In the genomic region with DNA sequence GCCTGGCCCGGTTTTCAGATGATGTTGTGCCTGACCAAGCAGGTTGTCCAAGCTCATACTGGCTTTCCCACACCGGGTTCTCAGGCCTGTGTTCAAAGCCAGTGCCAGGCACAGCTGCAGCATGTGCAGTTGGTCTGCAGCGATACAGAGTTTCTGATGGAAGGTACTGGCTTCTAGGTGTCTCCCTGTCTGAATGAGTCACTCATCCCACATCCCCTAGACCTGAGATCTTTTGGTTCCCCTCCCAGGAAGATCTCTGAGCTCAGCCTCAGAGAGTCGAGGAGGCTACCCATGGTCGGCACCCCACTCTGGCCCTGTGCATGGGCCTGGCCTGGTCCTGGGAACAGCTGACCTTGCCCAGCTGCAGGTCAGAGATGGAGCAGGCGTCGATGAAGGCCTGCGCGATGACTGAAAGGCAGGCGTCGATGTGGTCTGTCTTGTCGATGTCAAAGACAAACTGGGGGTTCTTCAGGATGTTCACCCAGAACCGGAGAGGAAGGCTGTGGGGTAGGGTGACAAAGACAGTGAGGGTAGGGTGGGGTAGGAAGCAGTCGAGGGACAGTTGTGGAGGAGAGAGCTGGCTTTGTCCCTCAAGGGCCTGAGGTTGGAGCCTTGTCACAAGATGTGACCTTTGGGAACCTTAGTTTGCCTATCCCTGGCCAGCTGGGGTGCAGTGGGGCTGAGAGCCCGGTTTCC, we compare ENCODE assay signal across 12 cellular contexts. TPM values are rescaled to one million over a fixed set of nuclear protein-coding genes. Genes with fewer than 3 reads are reported as not detected.
DNase-seq lines count a peak whose midpoint lies in the region; ATAC-seq and TF ChIP-seq lines count a peak whose summit lies in the region.
"Had no signal": no experiment of that assay in that cellular context is flagged by ENCODE, and none has a peak within 500 bp of the region (broad histone marks: within the 10 kb centered on the region; RNA-seq: fewer than 3 reads in every experiment).

No MANE protein-coding gene starts in this region.

- no peak overlapping the region for H3K23ac ChIP-seq in H9 (ENCODE audit: insufficient read length, low read depth, low read length)

- H3K27me3 Mint-ChIP-seq in H9 (ENCODE audit: low read depth) (no peaks in the 10 kb centered on the region; the same call in 1 of the 2 replicates), T-helper 17 cell (no peaks in the 10 kb centered on the region)

- H3K4me3 ChIP-seq in hepatocyte (no peak overlapping the region), stomach (no peak overlapping the region)
- H3K4me3 ChIP-seq: left lung had no signal

- H3K27ac ChIP-seq in H9 (ENCODE audit: insufficient read length, low read depth, low read length): no peak overlapping the region
- H3K27ac ChIP-seq in hepatocyte: peak overlapping the region; percentile 96
- peak overlapping the region in 4 of 5 donors; percentile 14 to 84 (median 72) for H3K27ac ChIP-seq in stomach

- H3K4me1 Mint-ChIP-seq in H9: peaks cover 19 to 51% of the 10 kb centered on the region in 2 experiments
- peaks cover 17% of the 10 kb centered on the region for H3K4me1 Mint-ChIP-seq in T-helper 17 cell

- no peaks in the 10 kb centered on the region for H3K79me1 ChIP-seq in H9 (ENCODE audit: insufficient read depth, low read depth, low read length, poor library complexity, severe bottlenecking)

- TF ChIP-seq EP300 in stomach (IDR thresholded peaks at IDR 0.05): no peak

- no peak overlapping the region; the same call in 1 of the 2 replicates for H3K14ac ChIP-seq in H9 (ENCODE audit: insufficient read depth, low read length)

- H3K36me3 ChIP-seq in hepatocyte (replicated peaks; ENCODE audit: insufficient read depth, low read depth) (no peaks in the 10 kb centered on the region), stomach (peaks cover 26 to 73% (median 65%) of the 10 kb centered on the region in 4 donors)

- H4K20me1 ChIP-seq in H9 (ENCODE audit: control insufficient read depth, insufficient read depth, insufficient read length): no peaks in the 10 kb centered on the region
- no peaks in the 10 kb centered on the region for H4K20me1 ChIP-seq in hepatocyte (ENCODE audit: insufficient read depth, poor library complexity, severe bottlenecking)

- no peak overlapping the region for H3K9ac ChIP-seq in H9 (ENCODE audit: extremely low read depth, insufficient read length, low read length)

- TF ChIP-seq CTCF in H9 (conservative IDR thresholded peaks at IDR 0.05) (no peak), hepatocyte (IDR thresholded peaks at IDR 0.05; ENCODE audit: poor library complexity) (no peak), stomach (IDR thresholded peaks at IDR 0.05) (no peak)

- H3K27ac Mint-ChIP-seq in H9: peak overlapping the region in 2 of 3 experiments; percentile 55 to 92; a peak in 4 of 7 replicates
- peak overlapping the region; percentile 82 for H3K27ac Mint-ChIP-seq in T-helper 17 cell

- H3K4me2 ChIP-seq in H9 (ENCODE audit: insufficient read depth, insufficient read length, low read length): no peak overlapping the region
- H3K4me2 ChIP-seq in hepatocyte: peak overlapping the region; percentile 68

- H3K4me3 Mint-ChIP-seq in H9 (peak overlapping the region in 1 of 2 experiments; percentile 34; a peak in 1 of 5 replicates), T-helper 17 cell (no peak overlapping the region)

- H3K27me3 ChIP-seq in H9 (ENCODE audit: insufficient read depth, low read length) (no peaks in the 10 kb centered on the region), hepatocyte (no peaks in the 10 kb centered on the region), stomach (no peaks in the 10 kb centered on the region)
- H3K27me3 ChIP-seq: left lung had no signal

- H2BK12ac ChIP-seq in H9 (ENCODE audit: insufficient read length, low read depth, low read length): no peak overlapping the region

- WGBS in H9 (ENCODE audit: extremely low coverage, insufficient read length, low lambda C conversion rate): no CpG with 5 or more reads among the region's 15 CpGs
- 86% methylated on average over 15 of the region's 15 CpGs for WGBS in hepatocyte (ENCODE audit: low lambda C conversion rate, missing lambda C conversion rate)
- WGBS in stomach, 5 donors: 82 to 88% (median 87%) methylated on average over 14 to 15 of the region's 15 CpGs

- H3K9me2 ChIP-seq in hepatocyte (replicated peaks; ENCODE audit: insufficient read depth): no peaks in the 10 kb centered on the region

- no peak overlapping the region for H2AK5ac ChIP-seq in H9 (ENCODE audit: insufficient read length, low read length)

- no peaks in the 10 kb centered on the region for H3K23me2 ChIP-seq in H9 (ENCODE audit: insufficient read length, low read depth, low read length, poor library complexity, severe bottlenecking)

- no peak overlapping the region for H4K5ac ChIP-seq in H9 (ENCODE audit: insufficient read length, low read depth, low read length)

- no peak overlapping the region for H3T11ph ChIP-seq in H9 (ENCODE audit: low read length)

- ATAC-seq in T-helper 17 cell (no peak), HG03521 (IDR thresholded peaks at IDR 0.05; ENCODE audit: unreplicated experiment) (no peak)
- ATAC-seq: left lung; stimulated activated naive CD8-positive, alpha-beta T cell treated with anti-CD3 and anti-CD28 coated beads, Interleukin-15, Interleukin-2, amounts not matched to agents 100 U/mL and 50 U/mL, for 24 hours had no signal

- H3K9me3 ChIP-seq in H9 (ENCODE audit: control insufficient read depth, low read depth, low read length) (no peaks in the 10 kb centered on the region), T-helper 17 cell (ENCODE audit: control insufficient read depth, low read length, poor library complexity, severe bottlenecking) (no peaks in the 10 kb centered on the region), hepatocyte (ENCODE audit: low read depth) (no peaks in the 10 kb centered on the region), stomach (no peaks in the 10 kb centered on the region)
- H3K9me3 ChIP-seq: left lung had no signal

- H3K4ac ChIP-seq in H9 (ENCODE audit: low read depth, low read length): no peak overlapping the region

- TF ChIP-seq POLR2A in stomach (IDR thresholded peaks at IDR 0.05): no peak

- no peak overlapping the region for H2BK15ac ChIP-seq in H9 (ENCODE audit: low read depth, low read length)

- no peak overlapping the region for H3K56ac ChIP-seq in H9 (ENCODE audit: insufficient read length, low read depth, low read length)

- H3K18ac ChIP-seq in H9 (ENCODE audit: insufficient read length, low read depth, low read length): no peak overlapping the region

- H3K79me2 ChIP-seq in H9 (ENCODE audit: insufficient read depth, low read length) (no peaks in the 10 kb centered on the region), hepatocyte (peaks cover 6% of the 10 kb centered on the region)

- H2BK5ac ChIP-seq in H9 (ENCODE audit: insufficient read length, low read length): no peak overlapping the region

- no peak overlapping the region for H2BK20ac ChIP-seq in H9 (ENCODE audit: low read depth, low read length, poor library complexity, severe bottlenecking)

- intact Hi-C loops in stomach (cut with DNase I; ENCODE audit: low total_unique reads): no loop called here

- H4K8ac ChIP-seq in H9 (replicated peaks; ENCODE audit: insufficient read length, low read depth, low read length): no peak overlapping the region

- no peak overlapping the region for H4K91ac ChIP-seq in H9 (ENCODE audit: insufficient read length, low read depth, low read length)

- no peak overlapping the region for H2BK120ac ChIP-seq in H9 (ENCODE audit: low read depth, low read length, poor library complexity, severe bottlenecking)

- H3K36me3 Mint-ChIP-seq in H9 (ENCODE audit: insufficient read depth in 1 of 3, low read depth in 3 of 3) (peaks cover 0 to 29% (median 3%) of the 10 kb centered on the region in 3 experiments; a peak in 2 of 7 replicates), T-helper 17 cell (ENCODE audit: low read depth) (peaks cover 4% of the 10 kb centered on the region)

- H3K4me1 ChIP-seq in H9 (ENCODE audit: insufficient read depth, low read length) (no peaks in the 10 kb centered on the region; the same call in 1 of the 2 replicates), hepatocyte (ENCODE audit: insufficient read depth) (peaks cover 63% of the 10 kb centered on the region), stomach (peaks cover 50 to 92% (median 62%) of the 10 kb centered on the region in 4 donors)

- H2AFZ ChIP-seq in H9 (ENCODE audit: low read length): no peak overlapping the region
- no peak overlapping the region for H2AFZ ChIP-seq in hepatocyte

- DNase-seq in H9 (no peak), T-helper 17 cell (no peak), hepatocyte (ENCODE audit: low spot score) (no peak), stomach (no peak), NCI-H1417 (lab: John Stamatoyannopoulos, UW) (no peak), putamen (ENCODE audit: low spot score) (no peak)
- no peak for DNase-seq in activated CD4-positive, alpha-beta T cell treated with anti-CD3 and anti-CD28 coated beads, Interleukin-2, amount 50 U/mL, for 48 hours
- DNase-seq: activated gamma-delta T cell; GF-D8; stimulated activated naive CD8-positive, alpha-beta T cell treated with anti-CD3 and anti-CD28 coated beads, Interleukin-15, Interleukin-2, amounts not matched to agents 100 U/mL and 50 U/mL, for 24 hours had no signal

- H3K9me3 Mint-ChIP-seq in H9: no peaks in the 10 kb centered on the region

RNA-seq across cellular contexts. Expression of gene H1-8, which starts 15.2 kb away (rescaled TPM):
- total RNA-seq in H9 (2021): not detected in 2 replicates
- not detected for total RNA-seq in T-helper 17 cell
- not detected in 2 replicates for total RNA-seq in hepatocyte
- not detected in 2 replicates for polyA plus RNA-seq in hepatocyte
- not detected for total RNA-seq in stomach
- polyA plus RNA-seq in stomach: not detected
- total RNA-seq: left lung had no signal

RNA-seq across cellular contexts. Expression of gene RHO, which starts 29.8 kb away (rescaled TPM):
- total RNA-seq in H9 (2021): not detected in 2 replicates
- total RNA-seq in T-helper 17 cell: not detected
- total RNA-seq in hepatocyte: not detected in 2 replicates
- polyA plus RNA-seq in hepatocyte: 0.19 TPM in 1 of 2 replicates, not detected in the other
- not detected for total RNA-seq in stomach
- not detected for polyA plus RNA-seq in stomach
- total RNA-seq: left lung had no signal

RNA-seq across cellular contexts. Expression of gene PLXND1, which starts 48.3 kb away (rescaled TPM):
- total RNA-seq in H9 (2021): 48.4 and 50.9 TPM in 2 replicates
- total RNA-seq in T-helper 17 cell: 100 to 1,000 TPM in 1 of 2 donors, 10 to 100 TPM in 1; 78.8 to 152 TPM
- 22.0 and 45.3 TPM in 2 replicates for total RNA-seq in hepatocyte
- 24.9 and 36.3 TPM in 2 replicates for polyA plus RNA-seq in hepatocyte
- 100 to 1,000 TPM in 2 of 5 donors, 10 to 100 TPM in 3; 53.1 to 251 (median 65.2) TPM for total RNA-seq in stomach
- polyA plus RNA-seq in stomach: 10 to 100 TPM; 22.6 to 44.7 (median 32.0) TPM
